9 cellular contexts compared by ENCODE assay signal in genomic region chr10:128268015-128268722, GRCh38.
DNase-seq lines count a peak whose midpoint lies in the region; ATAC-seq, FAIRE-seq and TF ChIP-seq lines count a peak whose summit lies in the region.
"Had no signal": no experiment of that assay in that cellular context is flagged by ENCODE, and none has a peak within 500 bp of the region (broad histone marks: within the 10 kb centered on the region; RNA-seq: fewer than 3 reads in every experiment).

No MANE protein-coding gene starts in this region.

- H3K4me3 Mint-ChIP-seq in HFFc6, result no peak overlapping the region
- no peak overlapping the region for H3K4me3 Mint-ChIP-seq in CD8-positive, alpha-beta T cell

- peaks cover 5% of the 10 kb centered on the region; the same call in 1 of the 2 replicates for H3K27me3 Mint-ChIP-seq in HFFc6 (ENCODE audit: insufficient read depth)
- peaks cover 60% of the 10 kb centered on the region for H3K27me3 Mint-ChIP-seq in CD8-positive, alpha-beta T cell (ENCODE audit: low read depth)

- H3K4me3 ChIP-seq in SJCRH30, result no peak overlapping the region
- no peak overlapping the region for H3K4me3 ChIP-seq in right cardiac atrium (ENCODE audit: low read length)
- no peak overlapping the region for H3K4me3 ChIP-seq in gastrocnemius medialis
- no peak overlapping the region for H3K4me3 ChIP-seq in CD8-positive, alpha-beta T cell (ENCODE audit: low read depth, low read length)
- no peak overlapping the region for H3K4me3 ChIP-seq in tibial artery

- no peaks in the 10 kb centered on the region for H3K36me3 Mint-ChIP-seq in HFFc6 (ENCODE audit: low read depth)
- H3K36me3 Mint-ChIP-seq in CD8-positive, alpha-beta T cell, result no peaks in the 10 kb centered on the region

- in situ Hi-C loops in gastrocnemius medialis (cut with MboI; ENCODE audit: low sequenced_read_pairs in 4 of 4), result no loop called here

- H3K4me1 Mint-ChIP-seq in HFFc6 (ENCODE audit: low read depth), result no peaks in the 10 kb centered on the region
- H3K4me1 Mint-ChIP-seq in CD8-positive, alpha-beta T cell (ENCODE audit: low read depth), result no peaks in the 10 kb centered on the region

- 39% methylated on average over 25 of the region's 25 CpGs for WGBS in right cardiac atrium

- peak; percentile 39 to 49 for ATAC-seq in right cardiac atrium
- no peak for ATAC-seq in gastrocnemius medialis
- no peak for ATAC-seq in CD8-positive, alpha-beta T cell
- ATAC-seq in HG02970 (IDR thresholded peaks at IDR 0.05; ENCODE audit: low FRiP score, unreplicated experiment), result no peak

- H3K27ac ChIP-seq in SJCRH30, result no peak overlapping the region
- H3K27ac ChIP-seq in right cardiac atrium (ENCODE audit: low read length), result no peak overlapping the region
- no peak overlapping the region for H3K27ac ChIP-seq in gastrocnemius medialis
- no peak overlapping the region for H3K27ac ChIP-seq in CD8-positive, alpha-beta T cell (ENCODE audit: low read depth, low read length)
- no peak overlapping the region for H3K27ac ChIP-seq in tibial artery

- CTCF ChIA-PET in CD8-positive, alpha-beta T cell (lab: Charles Lee), result no interaction called here

- DNase-seq in D721Med (ENCODE audit: insufficient read length, low spot score), result no peak
- DNase-seq in HFFc6, result no peak
- peak; percentile 41 to 62 for DNase-seq in SJCRH30
- peak; percentile 21 to 70 (median 60) for DNase-seq in right cardiac atrium
- no peak for DNase-seq in gastrocnemius medialis
- DNase-seq in CD8-positive, alpha-beta T cell, result no peak
- no peak for DNase-seq in tibial artery

- no peak overlapping the region for H3K27ac Mint-ChIP-seq in HFFc6
- H3K27ac Mint-ChIP-seq in CD8-positive, alpha-beta T cell, result no peak overlapping the region

- H3K36me3 ChIP-seq in SJCRH30 (no peaks in the 10 kb centered on the region), gastrocnemius medialis (no peaks in the 10 kb centered on the region), tibial artery (no peaks in the 10 kb centered on the region)
- H3K36me3 ChIP-seq in CD8-positive, alpha-beta T cell (ENCODE audit: insufficient read depth, low read length), result no peaks in the 10 kb centered on the region

- TF ChIP-seq CTCF in D721Med (IDR thresholded peaks at IDR 0.05; ENCODE audit: insufficient read depth, missing control alignments), result peak; percentile 60
- TF ChIP-seq CTCF in HFFc6 (IDR thresholded peaks at IDR 0.05), result peak; percentile 30; the same call in 1 of the 2 replicates
- no peak for TF ChIP-seq CTCF in gastrocnemius medialis (IDR thresholded peaks at IDR 0.05 in 4 of 5, conservative IDR thresholded peaks at IDR 0.05 in 1 of 5)
- no peak for TF ChIP-seq CTCF in CD8-positive, alpha-beta T cell (IDR thresholded peaks at IDR 0.05)
- peak in 1 of 2 experiments; percentile 16 for TF ChIP-seq CTCF in tibial artery (IDR thresholded peaks at IDR 0.05)

- POLR2A ChIA-PET in CD8-positive, alpha-beta T cell (lab: Charles Lee), result no interaction called here

- intact Hi-C loops in right cardiac atrium (cut with DNase I), result loop anchor here (5.0 to 10.0 kb wide), 2 partner anchors 149 to 257 kb away; no protein-coding TSS in a partner anchor
- intact Hi-C loops in gastrocnemius medialis (cut with DNase I; ENCODE audit: low total_unique reads), result loop anchor here (5.0 kb wide), 1 partner anchor 154 kb away; no protein-coding TSS in a partner anchor
- intact Hi-C loops in CD8-positive, alpha-beta T cell (cut with DNase I, micrococcal nuclease), result no loop called here
- intact Hi-C loops in tibial artery (cut with DNase I; ENCODE audit: low total_unique reads), result no loop called here

- H3K4me1 ChIP-seq in SJCRH30 (no peaks in the 10 kb centered on the region), right cardiac atrium (ENCODE audit: control insufficient read depth, insufficient read depth, low read length) (no peaks in the 10 kb centered on the region), gastrocnemius medialis (no peaks in the 10 kb centered on the region), tibial artery (no peaks in the 10 kb centered on the region)
- no peaks in the 10 kb centered on the region for H3K4me1 ChIP-seq in CD8-positive, alpha-beta T cell (ENCODE audit: insufficient read depth, low read length)

- H3K9me3 Mint-ChIP-seq in HFFc6, result peaks cover 26% of the 10 kb centered on the region
- H3K9me3 Mint-ChIP-seq in CD8-positive, alpha-beta T cell, result no peaks in the 10 kb centered on the region

- TF ChIP-seq POLR2A in gastrocnemius medialis (IDR thresholded peaks at IDR 0.05), result no peak

- H3K9me3 ChIP-seq in SJCRH30 (replicated peaks), result no peaks in the 10 kb centered on the region
- no peaks in the 10 kb centered on the region for H3K9me3 ChIP-seq in right cardiac atrium (ENCODE audit: control insufficient read depth, low read length)
- H3K9me3 ChIP-seq in gastrocnemius medialis, result no peaks in the 10 kb centered on the region
- H3K9me3 ChIP-seq in CD8-positive, alpha-beta T cell (ENCODE audit: low read length), result no peaks in the 10 kb centered on the region
- no peaks in the 10 kb centered on the region for H3K9me3 ChIP-seq in tibial artery

- FAIRE-seq in D721Med (lab: Jason Lieb, UNC), result no peak
- FAIRE-seq: endometrium had no signal

- no peaks in the 10 kb centered on the region for H3K27me3 ChIP-seq in SJCRH30
- peaks cover 3% of the 10 kb centered on the region for H3K27me3 ChIP-seq in right cardiac atrium (ENCODE audit: control insufficient read depth, insufficient read depth)
- H3K27me3 ChIP-seq in gastrocnemius medialis, result peaks cover 0 to 6% (median 0%) of the 10 kb centered on the region in 3 donors
- H3K27me3 ChIP-seq in CD8-positive, alpha-beta T cell (ENCODE audit: insufficient read depth, low read length), result peaks cover 5% of the 10 kb centered on the region
- peaks cover 0 to 71% of the 10 kb centered on the region in 2 donors for H3K27me3 ChIP-seq in tibial artery

Comparison
In these comparisons a context has a peak if more than half of its experiments do, and no peak if none do; other contexts are left out.
1. DNase-seq: peak in SJCRH30 (2 of 2) and right cardiac atrium (3 of 3); none in D721Med (single experiment), HFFc6 (single experiment), gastrocnemius medialis (0 of 2), CD8-positive, alpha-beta T cell (0 of 7) and tibial artery (0 of 2).
2. CTCF ChIP-seq: peak in D721Med (single experiment) and HFFc6 (single experiment); none in gastrocnemius medialis (0 of 5) and CD8-positive, alpha-beta T cell (single experiment).
3. ATAC-seq: peak in right cardiac atrium (2 of 2); none in gastrocnemius medialis (0 of 2), CD8-positive, alpha-beta T cell (single experiment) and HG02970 (single experiment).
4. intact Hi-C loops: an anchor here in right cardiac atrium (5.0 to 10.0 kb wide) and gastrocnemius medialis (5.0 kb wide); none called in CD8-positive, alpha-beta T cell and tibial artery.